In genomic region chr21:38798481-38798882, GRCh38 we compare ENCODE assay signal across 10 cellular contexts. TPM values are rescaled to one million over a fixed set of nuclear protein-coding genes. Genes with fewer than 3 reads are reported as not detected.
A peak's percentile ranks its signal among the peaks of the same experiment; 100 is the strongest.
DNase-seq lines count a peak whose midpoint lies in the region; ATAC-seq and TF ChIP-seq lines count a peak whose summit lies in the region.
"Had no signal": no experiment of that assay in that cellular context is flagged by ENCODE, and none has a peak within 500 bp of the region (broad histone marks: within the 10 kb centered on the region; RNA-seq: fewer than 3 reads in every experiment).

No MANE protein-coding gene starts in this region.

- POLR2A ChIA-PET in HEK293 (lab: Yijun Ruan, JAX) (interaction anchor here (2.0 to 2.2 kb wide), 2 partner anchors 9 to 11 kb away, joined by 9 to 10 read pairs; no protein-coding TSS in a partner anchor), SK-N-SH (lab: Yijun Ruan, JAX) (interaction anchor here (1.6 kb wide), 1 partner anchor 191 kb away, joined by 12 read pairs; no protein-coding TSS in a partner anchor)

- CTCF ChIA-PET in HEK293 (lab: Yijun Ruan, JAX): no interaction called here
- CTCF ChIA-PET in SK-N-SH (lab: Yijun Ruan, JAX): interaction anchor here (1.0 to 2.6 kb wide), 2 partner anchors 328 to 338 kb away, joined by 3 to 13 read pairs; no protein-coding TSS in a partner anchor

- H3K4me2 ChIP-seq in SK-N-SH: peak overlapping the region; percentile 34; the same call in 1 of the 2 replicates

- no peaks in the 10 kb centered on the region for H4K20me1 ChIP-seq in SK-N-SH (ENCODE audit: insufficient read depth)

- WGBS in SK-N-SH (ENCODE audit: low lambda C conversion rate): 30% methylated on average over 5 of the region's 7 CpGs
- 50 to 67% methylated on average over 7 of the region's 7 CpGs for WGBS in sigmoid colon, 2 donors

- TF ChIP-seq RAD21 in SK-N-SH (IDR thresholded peaks at IDR 0.05; ENCODE audit: low read length): no peak

- H3K36me3 ChIP-seq in HEK293 (ENCODE audit: control insufficient read depth in 2 of 2, insufficient read depth in 1 of 2, low read length in 2 of 2) (no peaks in the 10 kb centered on the region), SK-N-SH (replicated peaks in 1 of 2; ENCODE audit: control insufficient read depth in 1 of 2, insufficient read depth in 2 of 2, low read length in 1 of 2) (no peaks in the 10 kb centered on the region), lower lobe of right lung (no peaks in the 10 kb centered on the region), sigmoid colon (no peaks in the 10 kb centered on the region)

- no peaks in the 10 kb centered on the region for H3K79me2 ChIP-seq in SK-N-SH (ENCODE audit: insufficient read depth)

- no peak for TF ChIP-seq EP300 in SK-N-SH (IDR thresholded peaks at IDR 0.05; ENCODE audit: borderline replicate concordance in 1 of 2, low read depth in 1 of 2, low read length in 1 of 2)
- TF ChIP-seq EP300 in sigmoid colon (IDR thresholded peaks at IDR 0.05): no peak

- DNase-seq in DMS153 (lab: John Stamatoyannopoulos, UW) (peak; percentile 20), DMS153 treated with DMSO at 0.1 percent for 48 hours (lab: John Stamatoyannopoulos, UW; ENCODE audit: unreplicated experiment) (no peak), SK-N-SH (peak; percentile 40), lower lobe of right lung (no peak), sigmoid colon (no peak), head of caudate nucleus (no peak)
- DNase-seq: activated naive CD4-positive, alpha-beta T cell; stimulated activated CD4-positive, alpha-beta T cell treated with anti-CD3 and anti-CD28 coated beads, Interleukin-4, amount 100 ng/mL, for 4 hours had no signal

- H3K4me1 ChIP-seq in HEK293 (ENCODE audit: control insufficient read depth, insufficient read depth, low read length) (peaks cover 6% of the 10 kb centered on the region), SK-N-SH (ENCODE audit: control insufficient read depth in 1 of 2, insufficient read depth in 2 of 2, low read depth in 1 of 2, low read length in 1 of 2) (peaks cover 16 to 45% of the 10 kb centered on the region in 2 experiments), lower lobe of right lung (no peaks in the 10 kb centered on the region), sigmoid colon (no peaks in the 10 kb centered on the region)

- ATAC-seq in lower lobe of right lung (peak; percentile 27 to 40), GM18517 (IDR thresholded peaks at IDR 0.05; ENCODE audit: unreplicated experiment) (no peak)

- H2AFZ ChIP-seq in SK-N-SH (ENCODE audit: low read depth): peak overlapping the region; percentile 45; the same call in 1 of the 2 replicates

- H3K27ac ChIP-seq in HEK293 (ENCODE audit: extremely low read depth, low read depth, low read length) (no peak overlapping the region), SK-N-SH (ENCODE audit: low read depth in 2 of 2, low read length in 1 of 2) (peak overlapping the region; percentile 53 to 91; a peak in 3 of 4 replicates), lower lobe of right lung (no peak overlapping the region), sigmoid colon (no peak overlapping the region)

- TF ChIP-seq POLR2A in sigmoid colon (IDR thresholded peaks at IDR 0.05): no peak

- peaks cover 17% of the 10 kb centered on the region for H3F3A ChIP-seq in SK-N-SH (replicated peaks; ENCODE audit: insufficient read depth)

- H3K9me3 ChIP-seq in HEK293 (ENCODE audit: control insufficient read depth, insufficient read depth, low read depth, low read length): no peaks in the 10 kb centered on the region
- no peaks in the 10 kb centered on the region for H3K9me3 ChIP-seq in SK-N-SH
- no peaks in the 10 kb centered on the region for H3K9me3 ChIP-seq in lower lobe of right lung
- no peaks in the 10 kb centered on the region for H3K9me3 ChIP-seq in sigmoid colon

- H3K9ac ChIP-seq in SK-N-SH: peak overlapping the region; percentile 5; the same call in 1 of the 2 replicates

- TF ChIP-seq CTCF in HEK293 (tag by site-specific recombination; IDR thresholded peaks at IDR 0.05) (no peak), SK-N-SH (IDR thresholded peaks at IDR 0.05) (no peak), lower lobe of right lung (IDR thresholded peaks at IDR 0.05) (no peak), sigmoid colon (IDR thresholded peaks at IDR 0.05) (no peak)

- intact Hi-C loops in lower lobe of right lung (cut with DNase I) (no loop called here), sigmoid colon (cut with DNase I) (no loop called here), head of caudate nucleus (cut with DNase I) (no loop called here)

- no peak overlapping the region for H3K4me3 ChIP-seq in HEK293 (ENCODE audit: low read depth, low read length)
- no peak overlapping the region for H3K4me3 ChIP-seq in SK-N-SH (ENCODE audit: low read depth in 2 of 2, low read length in 1 of 2)
- H3K4me3 ChIP-seq in lower lobe of right lung: no peak overlapping the region
- no peak overlapping the region for H3K4me3 ChIP-seq in sigmoid colon

- no peaks in the 10 kb centered on the region for H3K9me2 ChIP-seq in SK-N-SH

- H3K27me3 ChIP-seq in SK-N-SH (ENCODE audit: insufficient read depth) (no peaks in the 10 kb centered on the region), lower lobe of right lung (ENCODE audit: low read depth) (no peaks in the 10 kb centered on the region), sigmoid colon (no peaks in the 10 kb centered on the region)

TF ChIP-seq in HEK293, 187 proteins besides CTCF, POLR2A, EP300 and RAD21 (continues in another document):
- TF ChIP-seq ZNF558 (tag by site-specific recombination; IDR thresholded peaks at IDR 0.05) (no peak), ZNF555 (tag by site-specific recombination; conservative IDR thresholded peaks at IDR 0.05) (no peak), ZSCAN4 (tag by site-specific recombination; IDR thresholded peaks at IDR 0.05) (no peak), ZNF221 (tag by site-specific recombination; IDR thresholded peaks at IDR 0.05; ENCODE audit: borderline replicate concordance) (no peak), ZNF426 (tag by site-specific recombination; IDR thresholded peaks at IDR 0.05) (no peak)

TF ChIP-seq in SK-N-SH, 30 proteins besides CTCF, POLR2A, EP300 and RAD21:
- no peak for TF ChIP-seq REST (IDR thresholded peaks at IDR 0.05; ENCODE audit: low read depth, low read length)
- TF ChIP-seq NFIC (IDR thresholded peaks at IDR 0.05; ENCODE audit: borderline replicate concordance): peak; percentile 83
- peak; percentile 55; the same call in 1 of the 2 replicates for TF ChIP-seq FOSL2 (IDR thresholded peaks at IDR 0.05; ENCODE audit: borderline replicate concordance, low read depth)
- no peak for TF ChIP-seq MXI1 (IDR thresholded peaks at IDR 0.05; ENCODE audit: low read depth, low read length)
- TF ChIP-seq PBX3 (IDR thresholded peaks at IDR 0.05): no peak

RNA-seq across cellular contexts. Expression of gene ETS2, which starts 7.2 kb away (rescaled TPM):
- polyA plus RNA-seq in SK-N-SH (2012; rRNA removed) (14.2 and 16.3 TPM in 2 replicates), sigmoid colon (100 to 1,000 TPM in 1 of 3 donors, 10 to 100 TPM in 2; 47.4 to 133 (median 83.3) TPM)
- 11.4 and 13.6 TPM in 2 replicates for polyA plus RNA-seq in SK-N-SH (2012; cell fraction: cytosol; rRNA removed)
- 26.5 and 30.4 TPM in 2 replicates for polyA plus RNA-seq in SK-N-SH (2012; cell fraction: nucleus; rRNA removed)
- total RNA-seq in lower lobe of right lung (160 TPM), sigmoid colon (100 to 1,000 TPM in 1 of 4 donors, 10 to 100 TPM in 3; 32.1 to 112 (median 41.7) TPM)

Comparison
In these comparisons a context has a peak if more than half of its experiments do, and no peak if none do; other contexts are left out.
1. DNase-seq: peak in DMS153 (single experiment) and SK-N-SH (single experiment); none in DMS153 treated with DMSO at 0.1 percent for 48 hours (single experiment), lower lobe of right lung (single experiment), sigmoid colon (single experiment) and head of caudate nucleus (0 of 42).
2. H3K27ac ChIP-seq: peak in SK-N-SH (2 of 2); none in HEK293 (single experiment), lower lobe of right lung (single experiment) and sigmoid colon (0 of 4).